Comparison of ENCODE assay signal across 16 cellular contexts in the genomic region with DNA sequence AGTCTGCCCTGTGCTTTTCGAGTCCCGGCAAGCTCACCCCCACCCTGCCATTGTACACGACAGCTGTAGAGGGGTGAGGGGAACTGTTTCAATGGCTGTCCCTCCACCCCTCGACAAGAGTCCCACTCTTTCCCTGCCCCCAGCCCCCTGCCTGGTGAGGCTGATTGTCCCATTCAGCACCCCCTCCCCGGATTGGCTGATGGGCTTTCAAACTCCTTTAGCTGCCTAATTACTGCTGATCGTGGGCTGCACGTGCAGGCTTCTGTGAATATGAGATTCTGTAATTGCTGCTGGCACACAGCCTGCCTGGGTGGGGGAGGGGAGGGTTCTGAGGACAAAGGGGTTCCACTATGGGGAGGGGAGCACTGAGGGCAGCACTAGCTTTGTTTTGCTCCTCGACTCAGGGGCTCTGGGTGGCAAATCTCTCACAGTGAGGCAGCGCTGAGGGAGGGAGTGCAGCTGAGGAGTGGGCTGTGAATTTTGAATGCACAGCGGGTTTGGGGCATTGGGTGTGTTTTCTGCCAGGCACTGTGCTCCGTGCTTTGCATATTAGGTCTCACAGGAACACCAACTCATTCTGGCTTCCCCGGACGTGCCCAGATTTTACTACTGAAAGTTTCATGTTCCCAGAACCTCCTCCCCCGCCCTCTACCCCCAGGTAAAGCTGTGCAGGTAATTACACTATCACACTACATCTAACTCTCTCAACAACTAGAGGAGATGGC. TPM values are rescaled to one million over a fixed set of nuclear protein-coding genes. Genes with fewer than 3 reads are reported as not detected.
DNase-seq lines count a peak whose midpoint lies in the region; ATAC-seq and TF ChIP-seq lines count a peak whose summit lies in the region.
"Had no signal": no experiment of that assay in that cellular context is flagged by ENCODE, and none has a peak within 500 bp of the region (broad histone marks: within the 10 kb centered on the region; RNA-seq: fewer than 3 reads in every experiment).

No MANE protein-coding gene starts in this region.

- H3K79me1 ChIP-seq in mesendoderm (ENCODE audit: low read length): no peaks in the 10 kb centered on the region

- H3K9ac ChIP-seq in OCI-LY1 (ENCODE audit: low read length) (no peak overlapping the region), mesendoderm (ENCODE audit: low read length) (no peak overlapping the region)

- H3K9me2 ChIP-seq in OCI-LY1 (ENCODE audit: low read depth, low read length): no peaks in the 10 kb centered on the region

- peak overlapping the region; percentile 15 for H3K56ac ChIP-seq in mesendoderm (ENCODE audit: low read length)

- no peaks in the 10 kb centered on the region for H3K27me3 ChIP-seq in OCI-LY1 (ENCODE audit: insufficient read depth, low read length)
- no peaks in the 10 kb centered on the region for H3K27me3 ChIP-seq in mesendoderm (ENCODE audit: insufficient read depth, low read length, poor library complexity)

- no peaks in the 10 kb centered on the region for H3K36me3 ChIP-seq in OCI-LY1 (ENCODE audit: insufficient read depth, low read length)
- no peaks in the 10 kb centered on the region for H3K36me3 ChIP-seq in mesendoderm (ENCODE audit: control insufficient read depth, insufficient read depth, low read length)

- peak overlapping the region; percentile 45 for H3K23ac ChIP-seq in mesendoderm (ENCODE audit: low read length)

- H3K4me1 ChIP-seq in OCI-LY1 (ENCODE audit: insufficient read depth, low read length, severe bottlenecking): peaks cover 10% of the 10 kb centered on the region
- no peaks in the 10 kb centered on the region for H3K4me1 ChIP-seq in mesendoderm (ENCODE audit: control insufficient read depth, low read depth, low read length)

- DNase-seq in D341Med (ENCODE audit: low spot score): peak; percentile 34
- DNase-seq in NCI-H1092 treated with DMSO at 0.1 percent for 48 hours (lab: John Stamatoyannopoulos, UW): peak; percentile 58
- no peak for DNase-seq in mesendoderm
- DNase-seq in DMS114 treated with DMSO at 0.1 percent for 48 hours (lab: John Stamatoyannopoulos, UW; ENCODE audit: unreplicated experiment): no peak
- DNase-seq: amniotic stem cell; dermis blood vessel endothelial cell; HFFc6; IMR-90; midbrain; stimulated activated CD4-positive, alpha-beta T cell treated with anti-CD3 and anti-CD28 coated beads, Interleukin-4, amount 100 ng/mL, for 24 hours; stimulated activated naive CD8-positive, alpha-beta T cell treated with anti-CD3 and anti-CD28 coated beads, Interleukin-15, Interleukin-2, amounts not matched to agents 100 U/mL and 50 U/mL, for 24 hours had no signal

- no peak for TF ChIP-seq CTCF in OCI-LY1 (IDR thresholded peaks at IDR 0.05; ENCODE audit: low read length)

- no peak overlapping the region for H2BK5ac ChIP-seq in mesendoderm (ENCODE audit: low read length)

- H2BK15ac ChIP-seq in mesendoderm (replicated peaks; ENCODE audit: low read depth): no peak overlapping the region

- no peak overlapping the region for H2AFZ ChIP-seq in OCI-LY1 (ENCODE audit: low read length)

- no peak overlapping the region for H4K5ac ChIP-seq in mesendoderm (ENCODE audit: low read length)

- H3K9me3 ChIP-seq in OCI-LY1 (ENCODE audit: low read length): no peaks in the 10 kb centered on the region

- ATAC-seq in HG02588 (IDR thresholded peaks at IDR 0.05; ENCODE audit: unreplicated experiment) (no peak), HG02870 (IDR thresholded peaks at IDR 0.05; ENCODE audit: unreplicated experiment) (no peak), HG02884 (IDR thresholded peaks at IDR 0.05; ENCODE audit: unreplicated experiment) (no peak)
- ATAC-seq: stimulated activated naive CD8-positive, alpha-beta T cell treated with anti-CD3 and anti-CD28 coated beads, Interleukin-15, Interleukin-2, amounts not matched to agents 100 U/mL and 50 U/mL, for 24 hours had no signal

- no peak overlapping the region for H2AK5ac ChIP-seq in mesendoderm (ENCODE audit: low read length)

- WGBS in mesendoderm (ENCODE audit: extremely low coverage, insufficient coverage, low lambda C conversion rate): no CpG with 5 or more reads among the region's 14 CpGs

- H3K4me3 ChIP-seq in OCI-LY1 (ENCODE audit: low read depth, low read length, poor library complexity, severe bottlenecking) (no peak overlapping the region), mesendoderm (ENCODE audit: low read length) (no peak overlapping the region)

- no peak overlapping the region for H3K18ac ChIP-seq in mesendoderm (ENCODE audit: low read length)

- no peak overlapping the region for H2BK120ac ChIP-seq in mesendoderm (ENCODE audit: low read depth, low read length)

- H4K20me1 ChIP-seq in OCI-LY1 (ENCODE audit: insufficient read depth, low read length): no peaks in the 10 kb centered on the region

- H3K4me2 ChIP-seq in OCI-LY1 (ENCODE audit: low read length) (peak overlapping the region; percentile 26; the same call in 1 of the 2 replicates), mesendoderm (ENCODE audit: low read length) (no peak overlapping the region)

- H3K4ac ChIP-seq in mesendoderm (ENCODE audit: low read depth, low read length): no peak overlapping the region

- H3K27ac ChIP-seq in OCI-LY1 (ENCODE audit: low read depth, low read length, poor library complexity, severe bottlenecking) (no peak overlapping the region), mesendoderm (ENCODE audit: low read depth, low read length) (no peak overlapping the region)
- H3K27ac ChIP-seq: VCaP had no signal

- H4K8ac ChIP-seq in mesendoderm (ENCODE audit: low read depth, low read length): no peak overlapping the region

- H3F3A ChIP-seq in OCI-LY1 (ENCODE audit: insufficient read depth, low read length): no peaks in the 10 kb centered on the region

- no peaks in the 10 kb centered on the region for H3K79me2 ChIP-seq in OCI-LY1 (ENCODE audit: insufficient read depth, low read length)
- no peaks in the 10 kb centered on the region for H3K79me2 ChIP-seq in mesendoderm (ENCODE audit: control insufficient read depth, insufficient read depth, low read length)

RNA-seq across cellular contexts. Expression of a gene that starts 42.5 kb away (rescaled TPM):
- not detected for polyA plus RNA-seq in mesendoderm (2013, experiment 1 of 2)
- polyA plus RNA-seq in mesendoderm (2013, experiment 2 of 2): not detected
- polyA plus RNA-seq: IMR-90 had no signal

Comparison
In these comparisons a context has a peak if more than half of its experiments do, and no peak if none do; other contexts are left out.
1. DNase-seq: peak in D341Med (single experiment) and NCI-H1092 treated with DMSO at 0.1 percent for 48 hours (single experiment); none in mesendoderm (single experiment) and DMS114 treated with DMSO at 0.1 percent for 48 hours (single experiment).